In genomic region chr16:69939821-69940585, GRCh38 we compare ENCODE assay signal across 11 cellular contexts.
"Had no signal": no experiment of that assay in that cellular context is flagged by ENCODE, and none has a peak within 500 bp of the region (broad histone marks: within the 10 kb centered on the region; RNA-seq: fewer than 3 reads in every experiment).

No MANE protein-coding gene starts in this region.

- H3K4me1 Mint-ChIP-seq: activated CD4-positive, alpha-beta T cell treated with anti-CD3 and anti-CD28 coated beads, Interleukin-2, amount 10 ng/mL, durations not matched to agents 24 days and 14 days; activated naive CD4-positive, alpha-beta T cell treated with anti-CD3 and anti-CD28 coated beads, Interleukin-2, amount 50 U/mL, for 24 hours had no signal

- H3K27ac Mint-ChIP-seq: activated CD4-positive, alpha-beta T cell treated with anti-CD3 and anti-CD28 coated beads, Interleukin-2, amount 10 ng/mL, durations not matched to agents 24 days and 14 days; activated CD8-positive, alpha-beta T cell treated with anti-CD3 and anti-CD28 coated beads, Interleukin-2, amount 10 ng/mL, durations not matched to agents 7 days and 5 days; activated naive CD4-positive, alpha-beta T cell treated with anti-CD3 and anti-CD28 coated beads, Interleukin-2, amount 50 U/mL, for 24 hours had no signal

- H3K27me3 Mint-ChIP-seq: activated CD4-positive, alpha-beta T cell treated with anti-CD3 and anti-CD28 coated beads, Interleukin-2, amount 10 ng/mL, durations not matched to agents 24 days and 14 days; activated naive CD4-positive, alpha-beta T cell treated with anti-CD3 and anti-CD28 coated beads, Interleukin-2, amount 50 U/mL, for 24 hours had no signal

- ATAC-seq: activated CD8-positive, alpha-beta T cell treated with anti-CD3 and anti-CD28 coated beads, Interleukin-2, amount 10 ng/mL, durations not matched to agents 7 days and 5 days had no signal

- H3K9me3 Mint-ChIP-seq: activated CD4-positive, alpha-beta T cell treated with anti-CD3 and anti-CD28 coated beads, Interleukin-2, amount 10 ng/mL, durations not matched to agents 24 days and 14 days; activated naive CD4-positive, alpha-beta T cell treated with anti-CD3 and anti-CD28 coated beads, Interleukin-2, amount 50 U/mL, for 24 hours had no signal

- H3K4me3 Mint-ChIP-seq: activated CD4-positive, alpha-beta T cell treated with anti-CD3 and anti-CD28 coated beads, Interleukin-2, amount 10 ng/mL, durations not matched to agents 24 days and 14 days; activated CD8-positive, alpha-beta T cell treated with anti-CD3 and anti-CD28 coated beads, Interleukin-2, amount 10 ng/mL, durations not matched to agents 7 days and 5 days; activated naive CD4-positive, alpha-beta T cell treated with anti-CD3 and anti-CD28 coated beads, Interleukin-2, amount 50 U/mL, for 24 hours had no signal

- DNase-seq: activated CD4-positive, alpha-beta T cell treated with anti-CD3 and anti-CD28 coated beads, Interleukin-2, amount 10 ng/mL, durations not matched to agents 24 days and 14 days; activated CD4-positive, CD25-positive, alpha-beta regulatory T cell; activated CD8-positive, alpha-beta T cell treated with anti-CD3 and anti-CD28 coated beads, Interleukin-2, amount 10 ng/mL, durations not matched to agents 7 days and 5 days; activated gamma-delta T cell; amniotic stem cell; foreskin fibroblast; left colon; midbrain; SK-N-SH; uterus had no signal
